40 cellular contexts compared by ENCODE assay signal in the genomic region with DNA sequence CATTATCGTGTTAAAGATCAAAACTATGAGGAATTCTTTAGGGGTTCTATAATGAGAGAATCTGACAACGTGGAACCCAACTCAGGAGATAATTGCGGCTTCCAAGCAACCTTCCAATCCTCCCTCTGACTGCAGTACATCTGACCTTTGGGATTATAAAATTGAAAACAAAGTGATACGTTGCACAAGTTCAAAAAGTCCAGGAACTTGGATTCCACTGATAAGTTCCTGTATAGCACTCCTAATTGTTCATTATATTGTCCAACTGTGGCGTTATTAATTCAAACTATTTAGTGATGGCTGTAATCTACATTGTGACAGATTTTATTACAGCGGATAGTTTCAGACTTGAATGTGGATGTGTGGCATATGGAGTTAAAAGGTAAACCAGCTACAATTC. TPM values are rescaled to one million over a fixed set of nuclear protein-coding genes. Genes with fewer than 3 reads are reported as not detected.
"Had no signal": no experiment of that assay in that cellular context is flagged by ENCODE, and none has a peak within 500 bp of the region (broad histone marks: within the 10 kb centered on the region; RNA-seq: fewer than 3 reads in every experiment).

No MANE protein-coding gene starts in this region.

- H3K4me3 ChIP-seq: adrenal gland, ascending aorta, body of pancreas, breast epithelium, cardiac muscle cell had no signal

- H3K27ac ChIP-seq: adrenal gland, ascending aorta, body of pancreas, brain microvascular endothelial cell, breast epithelium, cardiac muscle cell had no signal

- DNase-seq: activated effector memory CD4-positive, alpha-beta T cell treated with anti-CD3 and anti-CD28 coated beads, Interleukin-2, amount 50 U/mL, for 16 hours; activated effector memory CD4-positive, alpha-beta T cell treated with Interleukin-2 at 50 U/mL for 16 hours; activated gamma-delta T cell; activated gamma-delta T cell treated with Interleukin-2 at 50 U/mL for 16 hours; activated naive CD4-positive, alpha-beta T cell; activated naive CD4-positive, alpha-beta T cell treated with anti-CD3 and anti-CD28 coated beads for 36 hours; activated naive CD4-positive, alpha-beta T cell treated with anti-CD3 and anti-CD28 coated beads, Interleukin-2, amount 10 ng/mL, durations not matched to agents 7 days and 5 days; activated naive CD4-positive, alpha-beta T cell treated with anti-CD3 and anti-CD28 coated beads, Interleukin-2, amount 50 U/mL, for 16 hours; activated naive CD4-positive, alpha-beta T cell treated with Interleukin-2 at 50 U/mL for 16 hours; activated naive CD8-positive, alpha-beta T cell treated with anti-CD3 and anti-CD28 coated beads for 36 hours; activated naive CD8-positive, alpha-beta T cell treated with anti-CD3 and anti-CD28 coated beads, Interleukin-2, amount 10 ng/mL, durations not matched to agents 7 days and 5 days; activated naive CD8-positive, alpha-beta T cell treated with anti-CD3 and anti-CD28 coated beads, Interleukin-2, amount 50 U/mL, for 24 hours; activated T-cell treated with anti-CD3 and anti-CD28 coated beads, Interleukin-2, amount 50 U/mL, for 1 hour; activated T-cell treated with anti-CD3 and anti-CD28 coated beads, Interleukin-2, amount 50 U/mL, for 24 hours; activated T-cell treated with anti-CD3 and anti-CD28 coated beads, Interleukin-2, amount 50 U/mL, for 4 hours; activated T-cell treated with anti-CD3 and anti-CD28 coated beads, Interleukin-2, amount 50 U/mL, for 48 hours; activated T-cell treated with anti-CD3 and anti-CD28 coated beads, Interleukin-2, amount 50 U/mL, for 72 hours; adrenal gland; amniotic stem cell; amygdala; anterior cingulate cortex; aorta; body of pancreas; brain microvascular endothelial cell; caudate nucleus; central memory CD4-positive, alpha-beta T cell; cerebellar nuclear complex had no signal

- H3K9me3 Mint-ChIP-seq: activated naive CD4-positive, alpha-beta T cell treated with anti-CD3 and anti-CD28 coated beads, Interleukin-2, amount 50 U/mL, for 24 hours had no signal

- FAIRE-seq: astrocyte, bronchial epithelial cell had no signal

- H3K4me1 Mint-ChIP-seq: activated naive CD4-positive, alpha-beta T cell treated with anti-CD3 and anti-CD28 coated beads, Interleukin-2, amount 10 ng/mL, durations not matched to agents 7 days and 5 days; activated naive CD4-positive, alpha-beta T cell treated with anti-CD3 and anti-CD28 coated beads, Interleukin-2, amount 50 U/mL, for 24 hours; activated naive CD8-positive, alpha-beta T cell treated with anti-CD3 and anti-CD28 coated beads for 36 hours; activated naive CD8-positive, alpha-beta T cell treated with anti-CD3 and anti-CD28 coated beads, Interleukin-2, amount 10 ng/mL, durations not matched to agents 7 days and 5 days; activated naive CD8-positive, alpha-beta T cell treated with anti-CD3 and anti-CD28 coated beads, Interleukin-2, amount 50 U/mL, for 24 hours; activated T-helper 17 cell treated with anti-CD3 and anti-CD28 coated beads, Interleukin-2, amount 50 U/mL, for 72 hours; brain; central memory CD8-positive, alpha-beta T cell had no signal

- H3K9me3 ChIP-seq: adrenal gland, ascending aorta, body of pancreas, breast epithelium had no signal

- H3K36me3 ChIP-seq: adrenal gland, ascending aorta, brain microvascular endothelial cell, breast epithelium, cardiac muscle cell had no signal

- H3K4me3 Mint-ChIP-seq: activated naive CD4-positive, alpha-beta T cell treated with anti-CD3 and anti-CD28 coated beads for 36 hours; activated naive CD4-positive, alpha-beta T cell treated with anti-CD3 and anti-CD28 coated beads, Interleukin-2, amount 10 ng/mL, durations not matched to agents 7 days and 5 days; activated naive CD4-positive, alpha-beta T cell treated with anti-CD3 and anti-CD28 coated beads, Interleukin-2, amount 50 U/mL, for 24 hours; activated naive CD8-positive, alpha-beta T cell; activated naive CD8-positive, alpha-beta T cell treated with anti-CD3 and anti-CD28 coated beads for 36 hours; activated naive CD8-positive, alpha-beta T cell treated with anti-CD3 and anti-CD28 coated beads, Interleukin-2, amount 10 ng/mL, durations not matched to agents 7 days and 5 days; activated naive CD8-positive, alpha-beta T cell treated with anti-CD3 and anti-CD28 coated beads, Interleukin-2, amount 50 U/mL, for 24 hours; activated T-cell treated with anti-CD3 and anti-CD28 coated beads, Interleukin-2, amount 50 U/mL, for 24 hours; activated T-cell treated with anti-CD3 and anti-CD28 coated beads, Interleukin-2, amount 50 U/mL, for 4 hours; activated T-cell treated with anti-CD3 and anti-CD28 coated beads, Interleukin-2, amount 50 U/mL, for 72 hours; activated T-helper 1 cell treated with anti-CD3 and anti-CD28 coated beads, Interleukin-12 subunit alpha, Interleukin-12 subunit beta, Interleukin-2, Interleukin-4 antibody, amounts not matched to agents 30 ng/mL and 10 ng/mL and 1 ng/mL, durations not matched to agents 14 hours and 24 hours and 36 hours; activated T-helper 17 cell treated with anti-CD3 and anti-CD28 coated beads, Interleukin-2, amount 50 U/mL, for 72 hours; brain; central memory CD8-positive, alpha-beta T cell had no signal

- H3K36me3 Mint-ChIP-seq: activated naive CD4-positive, alpha-beta T cell treated with anti-CD3 and anti-CD28 coated beads, Interleukin-2, amount 10 ng/mL, durations not matched to agents 7 days and 5 days; activated naive CD4-positive, alpha-beta T cell treated with anti-CD3 and anti-CD28 coated beads, Interleukin-2, amount 50 U/mL, for 24 hours; activated naive CD8-positive, alpha-beta T cell; activated naive CD8-positive, alpha-beta T cell treated with anti-CD3 and anti-CD28 coated beads for 36 hours; activated naive CD8-positive, alpha-beta T cell treated with anti-CD3 and anti-CD28 coated beads, Interleukin-2, amount 10 ng/mL, durations not matched to agents 7 days and 5 days; brain had no signal

- H3K4me1 ChIP-seq: adrenal gland, ascending aorta, body of pancreas, breast epithelium had no signal

- H3K27ac Mint-ChIP-seq: activated naive CD4-positive, alpha-beta T cell treated with anti-CD3 and anti-CD28 coated beads for 36 hours; activated naive CD4-positive, alpha-beta T cell treated with anti-CD3 and anti-CD28 coated beads, Interleukin-2, amount 10 ng/mL, durations not matched to agents 7 days and 5 days; activated naive CD4-positive, alpha-beta T cell treated with anti-CD3 and anti-CD28 coated beads, Interleukin-2, amount 50 U/mL, for 24 hours; activated naive CD4-positive, alpha-beta T cell treated with anti-CD3 and anti-CD28 coated beads, Interleukin-2, amount 50 U/mL, for 72 hours; activated naive CD8-positive, alpha-beta T cell; activated naive CD8-positive, alpha-beta T cell treated with anti-CD3 and anti-CD28 coated beads for 36 hours; activated naive CD8-positive, alpha-beta T cell treated with anti-CD3 and anti-CD28 coated beads, Interleukin-2, amount 10 ng/mL, durations not matched to agents 7 days and 5 days; activated naive CD8-positive, alpha-beta T cell treated with anti-CD3 and anti-CD28 coated beads, Interleukin-2, amount 50 U/mL, for 24 hours; activated T-cell treated with anti-CD3 and anti-CD28 coated beads, Interleukin-2, amount 50 U/mL, for 24 hours; activated T-cell treated with anti-CD3 and anti-CD28 coated beads, Interleukin-2, amount 50 U/mL, for 72 hours; activated T-helper 1 cell treated with anti-CD3 and anti-CD28 coated beads, Interleukin-12 subunit alpha, Interleukin-12 subunit beta, Interleukin-2, Interleukin-4 antibody, amounts not matched to agents 30 ng/mL and 10 ng/mL and 1 ng/mL, durations not matched to agents 14 hours and 24 hours and 36 hours; activated T-helper 17 cell treated with anti-CD3 and anti-CD28 coated beads, Interleukin-2, amount 50 U/mL, for 72 hours; activated T-helper 2 cell treated with anti-CD3 and anti-CD28 coated beads, Interferon-gamma antibody, Interleukin-2, Interleukin-4, amounts not matched to agents 10 μg/mL and 5 μg/mL and 100 μg/mL, durations not matched to agents 14 hours and 24 hours and 36 hours; brain had no signal

- H3K27me3 ChIP-seq: adrenal gland, ascending aorta, body of pancreas, brain microvascular endothelial cell, breast epithelium, cardiac muscle cell had no signal

- H3K27me3 Mint-ChIP-seq: activated naive CD4-positive, alpha-beta T cell treated with anti-CD3 and anti-CD28 coated beads, Interleukin-2, amount 10 ng/mL, durations not matched to agents 7 days and 5 days; activated naive CD4-positive, alpha-beta T cell treated with anti-CD3 and anti-CD28 coated beads, Interleukin-2, amount 50 U/mL, for 24 hours; activated naive CD8-positive, alpha-beta T cell; activated naive CD8-positive, alpha-beta T cell treated with anti-CD3 and anti-CD28 coated beads for 36 hours; activated naive CD8-positive, alpha-beta T cell treated with anti-CD3 and anti-CD28 coated beads, Interleukin-2, amount 10 ng/mL, durations not matched to agents 7 days and 5 days; activated naive CD8-positive, alpha-beta T cell treated with anti-CD3 and anti-CD28 coated beads, Interleukin-2, amount 50 U/mL, for 24 hours; activated T-cell treated with anti-CD3 and anti-CD28 coated beads, Interleukin-2, amount 50 U/mL, for 24 hours; activated T-helper 17 cell treated with anti-CD3 and anti-CD28 coated beads, Interleukin-2, amount 50 U/mL, for 72 hours; brain; central memory CD8-positive, alpha-beta T cell had no signal

RNA-seq across cellular contexts. Expression of gene MALRD1, which starts 15.4 kb away (rescaled TPM):
- total RNA-seq: activated naive CD4-positive, alpha-beta T cell treated with anti-CD3 and anti-CD28 coated beads for 36 hours; activated naive CD4-positive, alpha-beta T cell treated with anti-CD3 and anti-CD28 coated beads, Interleukin-2, amount 50 U/mL, for 72 hours; activated naive CD8-positive, alpha-beta T cell treated with anti-CD3 and anti-CD28 coated beads, Interleukin-2, amount 10 ng/mL, durations not matched to agents 7 days and 5 days; activated T-cell treated with anti-CD3 and anti-CD28 coated beads, Interleukin-2, amount 50 U/mL, for 4 hours; activated T-cell treated with anti-CD3 and anti-CD28 coated beads, Interleukin-2, amount 50 U/mL, for 72 hours; activated T-helper 1 cell treated with anti-CD3 and anti-CD28 coated beads, Interleukin-12 subunit alpha, Interleukin-12 subunit beta, Interleukin-2, Interleukin-4 antibody, amounts not matched to agents 30 ng/mL and 10 ng/mL and 1 ng/mL, durations not matched to agents 14 hours and 24 hours and 36 hours; activated T-helper 17 cell treated with anti-CD3 and anti-CD28 coated beads, Interleukin-2, amount 50 U/mL, for 72 hours; activated T-helper 2 cell treated with anti-CD3 and anti-CD28 coated beads, Interferon-gamma antibody, Interleukin-2, Interleukin-4, amounts not matched to agents 10 μg/mL and 5 μg/mL and 100 μg/mL, durations not matched to agents 14 hours and 24 hours and 36 hours; ascending aorta; bronchial epithelial cell had no signal
